ENCODE assay signal across 18 cellular contexts in genomic region chr5:43947870-43948269, GRCh38.
A peak's percentile ranks its signal among the peaks of the same experiment; 100 is the strongest.
DNase-seq lines count a peak whose midpoint lies in the region; ATAC-seq and TF ChIP-seq lines count a peak whose summit lies in the region.
"Had no signal": no experiment of that assay in that cellular context is flagged by ENCODE, and none has a peak within 500 bp of the region (broad histone marks: within the 10 kb centered on the region; RNA-seq: fewer than 3 reads in every experiment).

No MANE protein-coding gene starts in this region.

- H3K79me1 ChIP-seq in mesenchymal stem cell (replicated peaks; ENCODE audit: low read length, poor library complexity, severe bottlenecking) = no peaks in the 10 kb centered on the region

- no peak overlapping the region for H2BK15ac ChIP-seq in mesenchymal stem cell (ENCODE audit: low read depth, poor library complexity, severe bottlenecking)

- H4K8ac ChIP-seq in mesenchymal stem cell (ENCODE audit: low read length) = no peak overlapping the region

- no peaks in the 10 kb centered on the region for H3K4me1 ChIP-seq in mesenchymal stem cell (ENCODE audit: control insufficient read depth, insufficient read depth, low read depth, low read length)
- H3K4me1 ChIP-seq: BE2C had no signal

- no peak overlapping the region for H2AFZ ChIP-seq in mesenchymal stem cell (ENCODE audit: low read depth, low read length)
- H2AFZ ChIP-seq: PC-9 had no signal

- H3K14ac ChIP-seq in mesenchymal stem cell (ENCODE audit: low read length in 2 of 2) = no peak overlapping the region

- TF ChIP-seq CTCF in GM20000 (IDR thresholded peaks at IDR 0.05; ENCODE audit: extremely low read depth, missing control alignments) = no peak

- no peak overlapping the region for H3K23ac ChIP-seq in mesenchymal stem cell (ENCODE audit: low read length in 2 of 2)

- no peaks in the 10 kb centered on the region for H3K27me3 ChIP-seq in mesenchymal stem cell (ENCODE audit: control insufficient read depth in 1 of 2, insufficient read depth in 1 of 2, low read length in 2 of 2)
- H3K27me3 ChIP-seq: BE2C had no signal

- DNase-seq in AG08396 (ENCODE audit: low spot score) = peak; percentile 3
- DNase-seq in GM04504 (ENCODE audit: low read depth) = peak; percentile 29
- peak; percentile 85 for DNase-seq in fibroblast of gingiva (ENCODE audit: low read depth)
- DNase-seq in mesenchymal stem cell = no peak
- DNase-seq in GM20000 (ENCODE audit: low spot score) = no peak
- no peak for DNase-seq in middle frontal gyrus (ENCODE audit: extremely low spot score, low spot score)
- no peak for DNase-seq in SIG-M5 (lab: John Stamatoyannopoulos, UW)
- DNase-seq: BE2C; CD4-positive, alpha-beta memory T cell; DMS79 treated with DMSO at 0.1 percent for 48 hours; NCI-H1417 treated with DMSO at 0.1 percent for 48 hours; NCI-H2029; NCI-H2171; NCI-H446; NCI-H748 treated with DMSO at 0.1 percent for 48 hours; PC-9; SW 1271 had no signal

- H3K27ac ChIP-seq in mesenchymal stem cell (ENCODE audit: low read length, poor library complexity, severe bottlenecking) = no peak overlapping the region
- H3K27ac ChIP-seq: PC-9 had no signal

- H3K9me3 ChIP-seq in mesenchymal stem cell (ENCODE audit: control insufficient read depth, low read length) = peaks cover 15% of the 10 kb centered on the region
- H3K9me3 ChIP-seq: BE2C had no signal

- peak overlapping the region; percentile 36 for H3K9ac ChIP-seq in mesenchymal stem cell (ENCODE audit: low read length)

- H3K4ac ChIP-seq in mesenchymal stem cell (ENCODE audit: low read depth in 1 of 2, low read length in 2 of 2) = no peak overlapping the region

- no peak overlapping the region for H2BK12ac ChIP-seq in mesenchymal stem cell (ENCODE audit: low read length in 2 of 2)

- no peak overlapping the region for H4K91ac ChIP-seq in mesenchymal stem cell (ENCODE audit: low read length)

- H3K18ac ChIP-seq in mesenchymal stem cell (ENCODE audit: low read depth in 1 of 2, low read length in 2 of 2) = no peak overlapping the region

- H3K4me2 ChIP-seq in mesenchymal stem cell (ENCODE audit: low read length, poor library complexity, severe bottlenecking) = no peak overlapping the region
- H3K4me2 ChIP-seq: PC-9 had no signal

- no peak for ATAC-seq in HG03565 (IDR thresholded peaks at IDR 0.05; ENCODE audit: unreplicated experiment)

- H2BK5ac ChIP-seq in mesenchymal stem cell (ENCODE audit: low read depth, low read length, poor library complexity, severe bottlenecking) = no peak overlapping the region

- H2AK5ac ChIP-seq in mesenchymal stem cell (ENCODE audit: low read length, severe bottlenecking) = no peak overlapping the region

- H3K36me3 ChIP-seq in mesenchymal stem cell (ENCODE audit: control insufficient read depth in 1 of 2, insufficient read depth in 2 of 2, low read depth in 1 of 2, low read length in 2 of 2) = no peaks in the 10 kb centered on the region
- H3K36me3 ChIP-seq: BE2C had no signal

- H3K4me3 ChIP-seq in mesenchymal stem cell (ENCODE audit: insufficient read depth in 1 of 2, low read depth in 1 of 2, low read length in 2 of 2) = no peak overlapping the region
- H3K4me3 ChIP-seq: PC-9 had no signal

- WGBS in mesenchymal stem cell = 85% methylated on average over 2 of the region's 3 CpGs

- no peak overlapping the region for H2BK120ac ChIP-seq in mesenchymal stem cell (ENCODE audit: low read depth, low read length)

Comparison
In these comparisons a context has a peak if more than half of its experiments do, and no peak if none do; other contexts are left out.
1. DNase-seq: peak in AG08396 (single experiment), GM04504 (single experiment) and fibroblast of gingiva (single experiment); none in mesenchymal stem cell (single experiment), GM20000 (single experiment), middle frontal gyrus (single experiment) and SIG-M5 (single experiment).